8 cellular contexts compared by ENCODE assay signal in genomic region chrX:11757729-11758399, GRCh38. TPM values are rescaled to one million over a fixed set of nuclear protein-coding genes. Genes with fewer than 3 reads are reported as not detected.
A peak's percentile ranks its signal among the peaks of the same experiment; 100 is the strongest.
DNase-seq lines count a peak whose midpoint lies in the region; ATAC-seq, FAIRE-seq and TF ChIP-seq lines count a peak whose summit lies in the region.

A gene with protein sequence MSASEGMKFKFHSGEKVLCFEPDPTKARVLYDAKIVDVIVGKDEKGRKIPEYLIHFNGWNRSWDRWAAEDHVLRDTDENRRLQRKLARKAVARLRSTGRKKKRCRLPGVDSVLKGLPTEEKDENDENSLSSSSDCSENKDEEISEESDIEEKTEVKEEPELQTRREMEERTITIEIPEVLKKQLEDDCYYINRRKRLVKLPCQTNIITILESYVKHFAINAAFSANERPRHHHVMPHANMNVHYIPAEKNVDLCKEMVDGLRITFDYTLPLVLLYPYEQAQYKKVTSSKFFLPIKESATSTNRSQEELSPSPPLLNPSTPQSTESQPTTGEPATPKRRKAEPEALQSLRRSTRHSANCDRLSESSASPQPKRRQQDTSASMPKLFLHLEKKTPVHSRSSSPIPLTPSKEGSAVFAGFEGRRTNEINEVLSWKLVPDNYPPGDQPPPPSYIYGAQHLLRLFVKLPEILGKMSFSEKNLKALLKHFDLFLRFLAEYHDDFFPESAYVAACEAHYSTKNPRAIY (plus strand): TSS chrX:11758237. CDS start chrX:11758264, 27 bp downstream.

- no CpG with 5 or more reads among the region's 93 CpGs for WGBS in A549 (ENCODE audit: missing lambda C conversion rate)
- no CpG with 5 or more reads among the region's 93 CpGs for WGBS in esophagus squamous epithelium, 2 donors

- TF ChIP-seq RAD21 in A549 (conservative IDR thresholded peaks at IDR 0.05 in 1 of 2, IDR thresholded peaks at IDR 0.05 in 1 of 2) = no peak

- H3K36me3 ChIP-seq in esophagus squamous epithelium = peaks cover 0 to 23% (median 0%) of the 10 kb centered on the region in 3 donors
- no peaks in the 10 kb centered on the region for H3K36me3 ChIP-seq in mucosa of stomach (ENCODE audit: control insufficient read depth, insufficient read depth, low read length)
- peaks cover 0 to 11% (median 8%) of the 10 kb centered on the region in 5 donors for H3K36me3 ChIP-seq in subcutaneous abdominal adipose tissue (ENCODE audit: control insufficient read depth in 5 of 5, insufficient read depth in 5 of 5, low read length in 5 of 5)

- H3K4me1 ChIP-seq in A549 (peaks cover 13% of the 10 kb centered on the region), esophagus squamous epithelium (peaks cover 0 to 24% (median 0%) of the 10 kb centered on the region in 3 donors), mucosa of stomach (ENCODE audit: control insufficient read depth, insufficient read depth, low read length) (peaks cover 11% of the 10 kb centered on the region), subcutaneous abdominal adipose tissue (ENCODE audit: control insufficient read depth in 5 of 5, insufficient read depth in 5 of 5, low read length in 5 of 5) (peaks cover 0 to 15% (median 13%) of the 10 kb centered on the region in 5 donors)

- DNase-seq in A549 (ENCODE audit: low read depth in 1 of 2, low spot score in 1 of 2) (peak; percentile 31 to 58), GM12892 (ENCODE audit: insufficient read length) (peak; percentile 48), NCI-H510A (lab: John Stamatoyannopoulos, UW) (peak; percentile 58), activated T-helper 1 cell treated with Interleukin-2 at 50 U/mL for 16 hours (ENCODE audit: low read depth) (peak; percentile 50), esophagus squamous epithelium (lab: John Stamatoyannopoulos, UW) (no peak)

- intact Hi-C loops in esophagus squamous epithelium (cut with DNase I) = no loop called here

- H3K4me2 ChIP-seq in A549 = peak within 1 kb of the TSS; percentile 88

- FAIRE-seq in A549 (lab: Jason Lieb, UNC) = no peak
- peak; percentile 17 for FAIRE-seq in GM12892 (lab: Jason Lieb, UNC)

- ATAC-seq in A549 = peak; percentile 66 to 68
- ATAC-seq in HG02870 (IDR thresholded peaks at IDR 0.05; ENCODE audit: unreplicated experiment) = peak; percentile 28

- H3K9ac ChIP-seq in mucosa of stomach (ENCODE audit: low read length) = peak within 1 kb of the TSS; percentile 77
- H3K9ac ChIP-seq in subcutaneous abdominal adipose tissue (ENCODE audit: low read length in 5 of 5) = peak within 1 kb of the TSS; percentile 58 to 72 (median 65)

- TF ChIP-seq CTCF in A549 (IDR thresholded peaks at IDR 0.05) (no peak), esophagus squamous epithelium (IDR thresholded peaks at IDR 0.05) (no peak)

- H3K27me3 ChIP-seq in esophagus squamous epithelium (no peaks in the 10 kb centered on the region), mucosa of stomach (ENCODE audit: control insufficient read depth, insufficient read depth, low read length) (no peaks in the 10 kb centered on the region), subcutaneous abdominal adipose tissue (ENCODE audit: control insufficient read depth in 5 of 5, insufficient read depth in 4 of 5, low read length in 5 of 5) (peaks cover 0 to 10% (median 2%) of the 10 kb centered on the region in 5 donors)

- TF ChIP-seq EP300 in A549 (IDR thresholded peaks at IDR 0.05) = no peak

- POLR2A ChIA-PET in A549 (lab: Yijun Ruan, JAX) = interaction anchor here (0.6 kb wide), 1 partner anchor 10 kb away, joined by 3 read pairs; no protein-coding TSS in a partner anchor

- TF ChIP-seq POLR2A in A549 (IDR thresholded peaks at IDR 0.05; ENCODE audit: low read length) (peak; percentile 72), GM12892 (IDR thresholded peaks at IDR 0.05; ENCODE audit: low read depth, low read length) (no peak; the same call in 1 of the 2 replicates), esophagus squamous epithelium (IDR thresholded peaks at IDR 0.05) (peak in 1 of 4 donors; percentile 39)

- no peaks in the 10 kb centered on the region for H3K9me3 ChIP-seq in A549
- H3K9me3 ChIP-seq in esophagus squamous epithelium = no peaks in the 10 kb centered on the region
- H3K9me3 ChIP-seq in mucosa of stomach (ENCODE audit: control insufficient read depth, low read length) = no peaks in the 10 kb centered on the region
- H3K9me3 ChIP-seq in subcutaneous abdominal adipose tissue (ENCODE audit: control insufficient read depth in 5 of 5, low read length in 5 of 5) = no peaks in the 10 kb centered on the region

- CTCF ChIA-PET in A549 (lab: Yijun Ruan, JAX) = interaction anchor here (0.6 to 4.7 kb wide), 7 partner anchors 8 to 1029 kb away, joined by 3 to 35 read pairs (median 3); no protein-coding TSS in a partner anchor

- H3K4me3 ChIP-seq in A549 (peak within 1 kb of the TSS; percentile 84), esophagus squamous epithelium (peak within 1 kb of the TSS; percentile 65 to 79 (median 74)), mucosa of stomach (ENCODE audit: low read length) (peak within 1 kb of the TSS; percentile 89), subcutaneous abdominal adipose tissue (ENCODE audit: low read depth in 1 of 5, low read length in 5 of 5) (peak within 1 kb of the TSS; percentile 65 to 80 (median 74))

- H3K27ac ChIP-seq in A549 = peak within 1 kb of the TSS; percentile 94
- H3K27ac ChIP-seq in esophagus squamous epithelium = peak within 1 kb of the TSS; percentile 86 to 94 (median 91)
- H3K27ac ChIP-seq in subcutaneous abdominal adipose tissue (ENCODE audit: low read depth, low read length) = peak within 1 kb of the TSS; percentile 81

TF ChIP-seq in A549, 52 proteins besides CTCF, POLR2A, EP300 and RAD21:
- TF ChIP-seq CBX8 (IDR thresholded peaks at IDR 0.05) (no peak), PHF8 (IDR thresholded peaks at IDR 0.05; ENCODE audit: borderline replicate concordance, low read depth) (0 out of 2 replicates have a peak, but pooled peaks have one; percentile 38), BCL3 (IDR thresholded peaks at IDR 0.05) (peak; percentile 24; the same call in 1 of the 3 replicates), JUN (IDR thresholded peaks at IDR 0.05) (peak in 1 of 2 experiments; percentile 57; a peak in 2 of 5 replicates), MAX (IDR thresholded peaks at IDR 0.05) (peak; percentile 64), ZC3H11A (IDR thresholded peaks at IDR 0.05) (no peak), E2F6 (IDR thresholded peaks at IDR 0.05; ENCODE audit: borderline replicate concordance, low read depth) (peak; percentile 42; the same call in 1 of the 2 replicates)

RNA-seq across cellular contexts. Expression of the gene that starts here (rescaled TPM):
- polyA plus RNA-seq in A549 (2011; rRNA removed) = 46.9 and 51.7 TPM in 2 replicates
- 24.0 and 25.8 TPM in 2 replicates for polyA plus RNA-seq in A549 (2012; cell fraction: cytosol; rRNA removed)
- 49.9 and 70.1 TPM in 2 replicates for polyA plus RNA-seq in A549 (2012; cell fraction: nucleus; rRNA removed)
- polyA plus RNA-seq in A549 (2017; fragmentation: RNase III; extraction: RNeasy Plus Mini Kit Qiagen cat#74134 plus additional on column Dnase treatment) = 32.3 to 36.4 TPM (median 32.4 TPM) in 3 replicates
- polyA minus RNA-seq in A549 (2011; rRNA and poly(A)+ RNA removed) = 25.1 and 26.9 TPM in 2 replicates
- polyA plus RNA-seq in GM12892 (2012; ENCODE audit: missing spikeins) = 50.7 TPM
- total RNA-seq in esophagus squamous epithelium = 10 to 100 TPM; 14.2 to 29.6 (median 17.6) TPM
